Comparison of ENCODE assay signal across 25 cellular contexts in genomic region chr13:102020611-102021216, GRCh38.
DNase-seq lines count a peak whose midpoint lies in the region; ATAC-seq and TF ChIP-seq lines count a peak whose summit lies in the region.
"Had no signal": no experiment of that assay in that cellular context is flagged by ENCODE, and none has a peak within 500 bp of the region (broad histone marks: within the 10 kb centered on the region; RNA-seq: fewer than 3 reads in every experiment).

No MANE protein-coding gene starts in this region.

- H3K79me2 ChIP-seq in mammary epithelial cell (ENCODE audit: insufficient read depth, low read length), result no peaks in the 10 kb centered on the region

- H2BK12ac ChIP-seq in neuronal stem cell (ENCODE audit: low read length), result no peak overlapping the region

- H3K4me3 Mint-ChIP-seq in MCF 10A (ENCODE audit: unreplicated experiment), result no peak overlapping the region
- H3K4me3 Mint-ChIP-seq: activated CD4-positive, alpha-beta T cell treated with anti-CD3 and anti-CD28 coated beads, Interleukin-2, amount 10 ng/mL, durations not matched to agents 7 days and 5 days; activated CD8-positive, alpha-beta memory T cell treated with anti-CD3 and anti-CD28 coated beads, Interleukin-2, amount 10 ng/mL, durations not matched to agents 7 days and 5 days; activated T-helper 1 cell treated with anti-CD3 and anti-CD28 coated beads, Interleukin-12 subunit alpha, Interleukin-12 subunit beta, Interleukin-2, Interleukin-4 antibody, amounts not matched to agents 30 ng/mL and 10 ng/mL and 1 ng/mL, durations not matched to agents 14 hours and 24 hours and 36 hours; B cell; dendritic cell treated with granulocyte-macrophage colony-stimulating factor and Interleukin-4, amounts not matched to agents 40 ng/mL and 50 ng/mL, for 4 days; H9; natural killer cell treated with Interleukin-12 subunit alpha and Interleukin-12 subunit beta and Interleukin-15 and Interleukin-18, amount 100 ng/mL, for 72 hours; T-helper 1 cell treated with Interleukin-12 subunit alpha and Interleukin-12 subunit beta and Interleukin-4 antibody, amounts not matched to agents 30 μg/mL and 1 μg/mL, for 36 hours had no signal

- peaks cover 33% of the 10 kb centered on the region for H3K9me3 Mint-ChIP-seq in MCF 10A (ENCODE audit: unreplicated experiment)

- no peaks in the 10 kb centered on the region for H3K9me3 ChIP-seq in mammary epithelial cell (replicated peaks; ENCODE audit: insufficient read depth, low read length)
- H3K9me3 ChIP-seq in WERI-Rb-1 (ENCODE audit: severe bottlenecking), result peaks cover 33% of the 10 kb centered on the region
- peaks cover 16% of the 10 kb centered on the region for H3K9me3 ChIP-seq in upper lobe of right lung
- peaks cover 0 to 27% of the 10 kb centered on the region in 2 donors for H3K9me3 ChIP-seq in neuronal stem cell (replicated peaks in 1 of 2; ENCODE audit: control insufficient read depth in 2 of 2, insufficient read depth in 1 of 2, low read depth in 1 of 2, low read length in 2 of 2)
- H3K9me3 ChIP-seq: pancreas had no signal

- H3K36me3 ChIP-seq in mammary epithelial cell (ENCODE audit: insufficient read depth, low read length) (no peaks in the 10 kb centered on the region), WERI-Rb-1 (no peaks in the 10 kb centered on the region), upper lobe of right lung (no peaks in the 10 kb centered on the region), neuronal stem cell (replicated peaks in 1 of 2; ENCODE audit: control insufficient read depth in 2 of 2, insufficient read depth in 2 of 2, low read length in 2 of 2) (no peaks in the 10 kb centered on the region)
- H3K36me3 ChIP-seq: heart right ventricle, pancreas had no signal

- no peaks in the 10 kb centered on the region for H3K27me3 ChIP-seq in mammary epithelial cell (ENCODE audit: insufficient read depth, low read length)
- H3K27me3 ChIP-seq in WERI-Rb-1 (ENCODE audit: insufficient read depth, low read depth, severe bottlenecking), result no peaks in the 10 kb centered on the region
- H3K27me3 ChIP-seq in upper lobe of right lung, result no peaks in the 10 kb centered on the region
- no peaks in the 10 kb centered on the region for H3K27me3 ChIP-seq in neuronal stem cell (ENCODE audit: control insufficient read depth in 3 of 3, insufficient read depth in 3 of 3, low read depth in 1 of 3, low read length in 3 of 3)
- H3K27me3 ChIP-seq: body of pancreas, heart right ventricle, pancreas had no signal

- no peak overlapping the region for H2AFZ ChIP-seq in mammary epithelial cell (ENCODE audit: low read depth, low read length)
- H2AFZ ChIP-seq in neuronal stem cell (ENCODE audit: low read length), result no peak overlapping the region

- no peak overlapping the region for H4K8ac ChIP-seq in neuronal stem cell (ENCODE audit: low read depth, low read length)

- TF ChIP-seq CTCF in mammary epithelial cell (conservative IDR thresholded peaks at IDR 0.05 in 1 of 2, IDR thresholded peaks at IDR 0.05 in 1 of 2; ENCODE audit: extremely low read depth in 1 of 2, insufficient read depth in 1 of 2, low read depth in 1 of 2, low read length in 2 of 2) (no peak), MCF 10A (IDR thresholded peaks at IDR 0.05; ENCODE audit: unreplicated experiment) (no peak), WERI-Rb-1 (IDR thresholded peaks at IDR 0.05; ENCODE audit: low read depth, low read length) (no peak), fibroblast of mammary gland (conservative IDR thresholded peaks at IDR 0.05; ENCODE audit: control insufficient read depth, insufficient read depth, low read depth, low read length) (no peak), upper lobe of right lung (IDR thresholded peaks at IDR 0.05) (no peak)

- ATAC-seq in upper lobe of right lung (peak; percentile 34), GM18868 (IDR thresholded peaks at IDR 0.05; ENCODE audit: unreplicated experiment) (no peak)
- ATAC-seq: activated CD8-positive, alpha-beta memory T cell treated with anti-CD3 and anti-CD28 coated beads, Interleukin-2, amount 10 ng/mL, durations not matched to agents 7 days and 5 days; activated naive CD4-positive, alpha-beta T cell treated with anti-CD3 and anti-CD28 coated beads, Interleukin-2, amount 50 U/mL, for 72 hours; body of pancreas; heart right ventricle; K562; left ventricle myocardium superior; natural killer cell treated with Interleukin-12 subunit alpha and Interleukin-12 subunit beta and Interleukin-15 and Interleukin-18, amount 100 ng/mL, for 72 hours; pancreas; sciatic nerve had no signal

- no peak overlapping the region for H3K27ac ChIP-seq in mammary epithelial cell (ENCODE audit: insufficient read depth, low read depth, low read length)
- peak overlapping the region; percentile 38 for H3K27ac ChIP-seq in WERI-Rb-1
- H3K27ac ChIP-seq in upper lobe of right lung, result no peak overlapping the region
- no peak overlapping the region for H3K27ac ChIP-seq in neuronal stem cell (replicated peaks; ENCODE audit: low read length)
- H3K27ac ChIP-seq: body of pancreas, heart right ventricle, pancreas had no signal

- H3K4me1 Mint-ChIP-seq in MCF 10A (ENCODE audit: insufficient read depth, unreplicated experiment), result peaks cover 15% of the 10 kb centered on the region
- H3K4me1 Mint-ChIP-seq: activated CD4-positive, alpha-beta T cell treated with anti-CD3 and anti-CD28 coated beads, Interleukin-2, amount 10 ng/mL, durations not matched to agents 7 days and 5 days; activated CD8-positive, alpha-beta memory T cell treated with anti-CD3 and anti-CD28 coated beads, Interleukin-2, amount 10 ng/mL, durations not matched to agents 7 days and 5 days; B cell had no signal

- H3K14ac ChIP-seq in neuronal stem cell (ENCODE audit: low read length), result no peak overlapping the region

- H2AK5ac ChIP-seq in neuronal stem cell (ENCODE audit: low read depth, low read length), result no peak overlapping the region

- H3K4me2 ChIP-seq in mammary epithelial cell (ENCODE audit: insufficient read depth, low read depth, low read length) (no peak overlapping the region), neuronal stem cell (ENCODE audit: insufficient read depth, low read length, poor library complexity, severe bottlenecking) (no peak overlapping the region)

- POLR2A ChIA-PET in MCF 10A (lab: Yijun Ruan, JAX), result no interaction called here

- BruUV-seq in mammary epithelial cell (replicated peaks; lab: Mats Ljungman, UMichigan) (no TSS peak), MCF 10A (replicated peaks; lab: Mats Ljungman, UMichigan) (no TSS peak)

- no peaks in the 10 kb centered on the region for H4K20me1 ChIP-seq in mammary epithelial cell (ENCODE audit: insufficient read depth, low read length)

- in situ Hi-C loops in mammary epithelial cell (cut with MboI; ENCODE audit: low sequenced_read_pairs in 2 of 2), result no loop called here

- H3K79me1 ChIP-seq in neuronal stem cell (ENCODE audit: low read depth, low read length), result no peaks in the 10 kb centered on the region

- no peak overlapping the region for H3K4ac ChIP-seq in neuronal stem cell (ENCODE audit: low read length)

- no peak overlapping the region for H2BK120ac ChIP-seq in neuronal stem cell (ENCODE audit: low read depth, low read length)

- intact Hi-C loops in mammary epithelial cell (cut with micrococcal nuclease) (no loop called here), MCF 10A (cut with micrococcal nuclease) (no loop called here), upper lobe of right lung (cut with DNase I) (no loop called here)

- CTCF ChIA-PET in mammary epithelial cell (lab: Charles Lee; ENCODE audit: low non-redundant PET) (no interaction called here), MCF 10A (lab: Yijun Ruan, JAX) (no interaction called here)

- no peak overlapping the region for H3K18ac ChIP-seq in neuronal stem cell (ENCODE audit: low read length)

- no peak overlapping the region for H3K9ac ChIP-seq in mammary epithelial cell (ENCODE audit: insufficient read depth, low read length)
- H3K9ac ChIP-seq in neuronal stem cell (ENCODE audit: low read depth, low read length, poor library complexity), result no peak overlapping the region

- H3K23ac ChIP-seq in neuronal stem cell (ENCODE audit: low read depth, low read length, poor library complexity), result no peak overlapping the region

- no peak overlapping the region for H2BK15ac ChIP-seq in neuronal stem cell (ENCODE audit: low read length)

- dilution Hi-C loops in mammary epithelial cell (cut with HindIII; ENCODE audit: low sequenced_read_pairs), result no loop called here

- H3K27ac Mint-ChIP-seq in MCF 10A (ENCODE audit: low read depth, unreplicated experiment), result no peak overlapping the region
- H3K27ac Mint-ChIP-seq: activated CD4-positive, alpha-beta T cell treated with anti-CD3 and anti-CD28 coated beads, Interleukin-2, amount 10 ng/mL, durations not matched to agents 7 days and 5 days; activated CD8-positive, alpha-beta memory T cell treated with anti-CD3 and anti-CD28 coated beads, Interleukin-2, amount 10 ng/mL, durations not matched to agents 7 days and 5 days; activated naive CD4-positive, alpha-beta T cell treated with anti-CD3 and anti-CD28 coated beads, Interleukin-2, amount 50 U/mL, for 72 hours; activated T-helper 1 cell treated with anti-CD3 and anti-CD28 coated beads, Interleukin-12 subunit alpha, Interleukin-12 subunit beta, Interleukin-2, Interleukin-4 antibody, amounts not matched to agents 30 ng/mL and 10 ng/mL and 1 ng/mL, durations not matched to agents 14 hours and 24 hours and 36 hours; B cell; dendritic cell treated with granulocyte-macrophage colony-stimulating factor and Interleukin-4, amounts not matched to agents 40 ng/mL and 50 ng/mL, for 4 days; H9; natural killer cell treated with Interleukin-12 subunit alpha and Interleukin-12 subunit beta and Interleukin-15 and Interleukin-18, amount 100 ng/mL, for 72 hours; T-helper 1 cell treated with Interleukin-12 subunit alpha and Interleukin-12 subunit beta and Interleukin-4 antibody, amounts not matched to agents 30 μg/mL and 1 μg/mL, for 36 hours had no signal

- H2BK5ac ChIP-seq in neuronal stem cell (ENCODE audit: low read length), result no peak overlapping the region

- H3K4me3 ChIP-seq in mammary epithelial cell (replicated peaks in 1 of 3; ENCODE audit: insufficient read depth in 1 of 3, low read depth in 2 of 3, low read length in 3 of 3) (no peak overlapping the region), WERI-Rb-1 (ENCODE audit: low read depth, low read length) (no peak overlapping the region), fibroblast of mammary gland (ENCODE audit: control insufficient read depth, low read depth, low read length) (no peak overlapping the region), upper lobe of right lung (no peak overlapping the region), neuronal stem cell (ENCODE audit: low read length in 2 of 2) (no peak overlapping the region)
- H3K4me3 ChIP-seq: body of pancreas, heart right ventricle, K562, pancreas had no signal

- 77% methylated on average over 4 of the region's 4 CpGs for WGBS in mammary epithelial cell (ENCODE audit: low coverage, missing lambda C conversion rate)
- no CpG with 5 or more reads among the region's 4 CpGs for WGBS in neuronal stem cell (ENCODE audit: extremely low coverage in 2 of 2, insufficient read length in 2 of 2, insufficient replicate concordance in 1 of 2), 2 donors

- no peaks in the 10 kb centered on the region for H3K27me3 Mint-ChIP-seq in MCF 10A (ENCODE audit: insufficient read depth, unreplicated experiment)
- H3K27me3 Mint-ChIP-seq: activated CD4-positive, alpha-beta T cell treated with anti-CD3 and anti-CD28 coated beads, Interleukin-2, amount 10 ng/mL, durations not matched to agents 7 days and 5 days; activated CD8-positive, alpha-beta memory T cell treated with anti-CD3 and anti-CD28 coated beads, Interleukin-2, amount 10 ng/mL, durations not matched to agents 7 days and 5 days; B cell; dendritic cell treated with granulocyte-macrophage colony-stimulating factor and Interleukin-4, amounts not matched to agents 40 ng/mL and 50 ng/mL, for 4 days; natural killer cell treated with Interleukin-12 subunit alpha and Interleukin-12 subunit beta and Interleukin-15 and Interleukin-18, amount 100 ng/mL, for 72 hours had no signal

- H3K4me1 ChIP-seq in mammary epithelial cell (ENCODE audit: insufficient read depth, low read length) (no peaks in the 10 kb centered on the region), upper lobe of right lung (no peaks in the 10 kb centered on the region), neuronal stem cell (ENCODE audit: control insufficient read depth in 2 of 2, insufficient read depth in 1 of 2, low read depth in 1 of 2, low read length in 2 of 2) (no peaks in the 10 kb centered on the region)
- H3K4me1 ChIP-seq: body of pancreas, heart right ventricle, pancreas had no signal

- no peak overlapping the region for H4K91ac ChIP-seq in neuronal stem cell (ENCODE audit: low read depth, low read length, poor library complexity)

- DNase-seq in mammary epithelial cell, result peak; percentile 78
- no peak for DNase-seq in MCF 10A (ENCODE audit: unreplicated experiment)
- DNase-seq in WERI-Rb-1, result peak; percentile 69
- DNase-seq in fibroblast of mammary gland (ENCODE audit: low read depth), result peak; percentile 48
- DNase-seq in upper lobe of right lung, result no peak
- no peak for DNase-seq in SKM-1 (lab: John Stamatoyannopoulos, UW; ENCODE audit: unreplicated experiment)
- no peak for DNase-seq in neuronal stem cell (ENCODE audit: low spot score)
- DNase-seq: activated CD4-positive, alpha-beta T cell treated with anti-CD3 and anti-CD28 coated beads, Interleukin-2, amount 10 ng/mL, durations not matched to agents 7 days and 5 days; activated CD8-positive, alpha-beta memory T cell treated with anti-CD3 and anti-CD28 coated beads, Interleukin-2, amount 10 ng/mL, durations not matched to agents 7 days and 5 days; body of pancreas; H9; heart right ventricle; left ventricle myocardium superior; NCI-H1694; pancreas; stimulated activated CD4-positive, alpha-beta T cell treated with anti-CD3 and anti-CD28 coated beads, Interleukin-15, amount 100 ng/mL, for 24 hours had no signal

- no peaks in the 10 kb centered on the region for H3K36me3 Mint-ChIP-seq in MCF 10A (ENCODE audit: insufficient read depth, unreplicated experiment)
- H3K36me3 Mint-ChIP-seq: activated CD8-positive, alpha-beta memory T cell treated with anti-CD3 and anti-CD28 coated beads, Interleukin-2, amount 10 ng/mL, durations not matched to agents 7 days and 5 days had no signal

Comparison
In these comparisons a context has a peak if more than half of its experiments do, and no peak if none do; other contexts are left out.
1. DNase-seq: peak in mammary epithelial cell (single experiment), WERI-Rb-1 (single experiment) and fibroblast of mammary gland (single experiment); none in MCF 10A (single experiment), upper lobe of right lung (single experiment), SKM-1 (single experiment) and neuronal stem cell (single experiment).